Comparison of ENCODE assay signal across 8 cellular contexts in genomic region chr1:173867753-173868265, GRCh38.
DNase-seq lines count a peak whose midpoint lies in the region; ATAC-seq lines count a peak whose summit lies in the region.

GAS5 (minus strand) TSS chr1:173867989.

- peak; percentile 98 for DNase-seq in AG08395 (ENCODE audit: low spot score)
- DNase-seq in NCI-H345 treated with DMSO at 0.1 percent for 48 hours (lab: John Stamatoyannopoulos, UW; ENCODE audit: unreplicated experiment), result peak; percentile 96
- peak; percentile 91 to 98 (median 94) for DNase-seq in activated CD4-positive, CD25-positive, alpha-beta regulatory T cell (lab: John Stamatoyannopoulos, UW)
- DNase-seq in cerebellar nuclear complex (lab: John Stamatoyannopoulos, UW), result peak; percentile 93 to 95
- DNase-seq in islet precursor cell, result peak; percentile 100
- peak; percentile 99 to 100 (median 100) for DNase-seq in stimulated activated CD4-positive, alpha-beta T cell treated with anti-CD3 and anti-CD28 coated beads, Interleukin-12 subunit alpha, Interleukin-12 subunit beta, amount 100 ng/mL, for 48 hours (ENCODE audit: low read depth in 2 of 3, low spot score in 1 of 3)

- ATAC-seq in GM18909 (IDR thresholded peaks at IDR 0.05; ENCODE audit: poor library complexity, unreplicated experiment), result peak; percentile 70
- peak; percentile 74 for ATAC-seq in HG03175 (IDR thresholded peaks at IDR 0.05; ENCODE audit: unreplicated experiment)

Comparison
In these comparisons a context has a peak if more than half of its experiments do, and no peak if none do; other contexts are left out.
1. Peak in every context shown above with its lines: DNase-seq and ATAC-seq.